In the genomic region with DNA sequence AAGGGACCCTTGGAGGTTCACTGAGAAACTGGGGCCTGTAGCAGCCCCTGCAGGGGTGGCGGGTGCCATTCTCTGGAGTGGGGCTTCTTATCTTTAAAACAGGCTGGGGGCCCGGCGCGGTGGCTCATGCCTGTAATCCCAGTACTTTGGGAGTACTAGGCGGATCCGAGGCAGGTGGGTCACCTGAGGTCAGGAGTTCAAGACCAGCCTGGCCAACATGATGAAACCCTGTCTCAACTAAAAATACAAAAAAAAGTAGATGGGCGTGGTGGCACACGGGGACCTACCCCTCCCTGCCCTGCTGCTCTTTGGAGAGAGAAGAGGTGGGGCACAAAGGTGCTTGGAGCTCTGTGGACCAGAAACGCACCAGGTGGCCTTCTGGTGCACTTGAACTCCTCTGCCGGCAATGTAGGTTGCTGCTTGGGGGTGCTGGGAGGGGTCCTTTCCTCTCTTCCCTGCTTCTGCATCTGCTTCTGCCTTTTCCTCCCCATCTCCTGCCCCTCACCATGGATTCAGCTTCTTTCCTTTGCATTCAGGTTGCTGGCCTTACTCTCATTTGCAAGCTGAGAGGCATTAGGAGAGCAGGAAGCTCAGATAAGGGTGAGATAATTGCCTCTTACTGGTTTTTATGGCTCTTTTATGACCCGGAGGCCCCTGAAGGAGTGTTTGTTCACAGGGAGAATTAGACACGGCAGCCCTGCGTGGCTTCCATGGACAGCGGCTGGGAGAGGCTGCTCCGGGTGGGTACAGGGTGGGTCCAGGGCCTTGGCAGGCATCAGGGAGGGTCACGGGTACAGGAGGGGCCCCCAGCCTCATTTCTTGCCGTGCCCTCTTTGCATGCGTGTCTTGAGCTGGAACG, we compare ENCODE assay signal across 13 cellular contexts. TPM values are rescaled to one million over a fixed set of nuclear protein-coding genes. Genes with fewer than 3 reads are reported as not detected.
DNase-seq lines count a peak whose midpoint lies in the region; ATAC-seq and TF ChIP-seq lines count a peak whose summit lies in the region.
"Had no signal": no experiment of that assay in that cellular context is flagged by ENCODE, and none has a peak within 500 bp of the region (broad histone marks: within the 10 kb centered on the region; RNA-seq: fewer than 3 reads in every experiment).

No MANE protein-coding gene starts in this region.

- peak overlapping the region; percentile 91 for H3K27ac ChIP-seq in cardiac muscle cell
- peak overlapping the region in 3 of 10 donors; percentile 34 to 55 (median 51) for H3K27ac ChIP-seq in heart right ventricle
- H3K27ac ChIP-seq in hepatocyte: peak overlapping the region; percentile 98
- H3K27ac ChIP-seq: 22Rv1 had no signal

- intact Hi-C loops in heart right ventricle (cut with DNase I): no loop called here

- peaks cover 3% of the 10 kb centered on the region for H3K36me3 Mint-ChIP-seq in type B pancreatic cell
- H3K36me3 Mint-ChIP-seq in activated T-helper 17 cell treated with anti-CD3 and anti-CD28 coated beads, Interleukin-2, amount 50 U/mL, for 72 hours (ENCODE audit: low read depth): no peaks in the 10 kb centered on the region

- no peak overlapping the region for H3K4me3 ChIP-seq in cardiac muscle cell
- no peak overlapping the region for H3K4me3 ChIP-seq in heart right ventricle
- no peak overlapping the region for H3K4me3 ChIP-seq in hepatocyte

- ATAC-seq in heart right ventricle (no peak), GM18867 (IDR thresholded peaks at IDR 0.05; ENCODE audit: unreplicated experiment) (no peak), GM18502 (IDR thresholded peaks at IDR 0.05; ENCODE audit: poor library complexity, unreplicated experiment) (no peak)
- ATAC-seq in activated T-helper 17 cell treated with anti-CD3 and anti-CD28 coated beads, Interleukin-2, amount 50 U/mL, for 72 hours (replicated peaks): no peak

- H4K20me1 ChIP-seq in hepatocyte (ENCODE audit: insufficient read depth, poor library complexity, severe bottlenecking): no peaks in the 10 kb centered on the region

- H3K27me3 Mint-ChIP-seq in type B pancreatic cell: no peaks in the 10 kb centered on the region
- peaks cover 3% of the 10 kb centered on the region for H3K27me3 Mint-ChIP-seq in activated T-helper 17 cell treated with anti-CD3 and anti-CD28 coated beads, Interleukin-2, amount 50 U/mL, for 72 hours

- H3K4me1 ChIP-seq in cardiac muscle cell (ENCODE audit: low read depth) (peaks cover 44% of the 10 kb centered on the region), heart right ventricle (peaks cover 10 to 69% (median 32%) of the 10 kb centered on the region in 9 donors), hepatocyte (ENCODE audit: insufficient read depth) (peaks cover 45% of the 10 kb centered on the region)

- no peak for TF ChIP-seq CTCF in cardiac muscle cell (IDR thresholded peaks at IDR 0.05; ENCODE audit: low read depth, low read length)
- TF ChIP-seq CTCF in heart right ventricle (IDR thresholded peaks at IDR 0.05): no peak
- no peak for TF ChIP-seq CTCF in hepatocyte (IDR thresholded peaks at IDR 0.05; ENCODE audit: poor library complexity)
- TF ChIP-seq CTCF in type B pancreatic cell (conservative IDR thresholded peaks at IDR 0.05): no peak

- peak overlapping the region; percentile 69 for H3K4me3 Mint-ChIP-seq in type B pancreatic cell
- H3K4me3 Mint-ChIP-seq in activated T-helper 17 cell treated with anti-CD3 and anti-CD28 coated beads, Interleukin-2, amount 50 U/mL, for 72 hours: no peak overlapping the region

- peak overlapping the region; percentile 94 for H3K27ac Mint-ChIP-seq in type B pancreatic cell
- no peak overlapping the region for H3K27ac Mint-ChIP-seq in activated T-helper 17 cell treated with anti-CD3 and anti-CD28 coated beads, Interleukin-2, amount 50 U/mL, for 72 hours

- H3K4me2 ChIP-seq in hepatocyte: peak overlapping the region; percentile 56

- no peak overlapping the region for H2AFZ ChIP-seq in hepatocyte

- H3K27me3 ChIP-seq in cardiac muscle cell (no peaks in the 10 kb centered on the region), heart right ventricle (no peaks in the 10 kb centered on the region), hepatocyte (no peaks in the 10 kb centered on the region)

- DNase-seq in cardiac muscle cell (ENCODE audit: low read depth in 1 of 2, low spot score in 1 of 2) (peak in 1 of 2 donors; percentile 35), heart right ventricle (no peak), NCI-H69 (lab: John Stamatoyannopoulos, UW) (peak; percentile 80), hepatocyte (ENCODE audit: low spot score) (peak; percentile 74), type B pancreatic cell (ENCODE audit: extremely low spot score, unreplicated experiment) (no peak)
- DNase-seq: caudate nucleus, Kasumi-1, kidney, posterior cingulate gyrus had no signal

- H3K9me3 ChIP-seq in cardiac muscle cell (ENCODE audit: low read depth) (no peaks in the 10 kb centered on the region), heart right ventricle (no peaks in the 10 kb centered on the region), hepatocyte (ENCODE audit: low read depth) (no peaks in the 10 kb centered on the region)

- 68 to 73% methylated on average over 19 of the region's 19 CpGs for WGBS in heart right ventricle, 2 donors
- 37% methylated on average over 18 of the region's 19 CpGs for WGBS in hepatocyte (ENCODE audit: low lambda C conversion rate, missing lambda C conversion rate)

- H3K79me2 ChIP-seq in hepatocyte: peaks cover 30% of the 10 kb centered on the region

- no peaks in the 10 kb centered on the region for H3K9me3 Mint-ChIP-seq in type B pancreatic cell
- no peaks in the 10 kb centered on the region for H3K9me3 Mint-ChIP-seq in activated T-helper 17 cell treated with anti-CD3 and anti-CD28 coated beads, Interleukin-2, amount 50 U/mL, for 72 hours

- peaks cover 28% of the 10 kb centered on the region for H3K4me1 Mint-ChIP-seq in type B pancreatic cell (ENCODE audit: unreplicated experiment)
- no peaks in the 10 kb centered on the region for H3K4me1 Mint-ChIP-seq in activated T-helper 17 cell treated with anti-CD3 and anti-CD28 coated beads, Interleukin-2, amount 50 U/mL, for 72 hours

- H3K36me3 ChIP-seq in cardiac muscle cell (no peaks in the 10 kb centered on the region), heart right ventricle (no peaks in the 10 kb centered on the region), hepatocyte (replicated peaks; ENCODE audit: insufficient read depth, low read depth) (no peaks in the 10 kb centered on the region)

- no peaks in the 10 kb centered on the region for H3K9me2 ChIP-seq in hepatocyte (replicated peaks; ENCODE audit: insufficient read depth)

RNA-seq across cellular contexts. Expression of gene ARHGEF10L, which starts 57.4 kb away (rescaled TPM):
- 55.4 and 57.2 TPM in 2 replicates for total RNA-seq in cardiac muscle cell
- polyA plus RNA-seq in cardiac muscle cell: 30.8 and 32.3 TPM in 2 replicates
- 10 to 100 TPM; 45.4 to 65.0 (median 49.4) TPM for total RNA-seq in heart right ventricle
- 10 to 100 TPM; 52.8 to 68.4 TPM for polyA plus RNA-seq in heart right ventricle
- 33.0 and 48.3 TPM in 2 replicates for total RNA-seq in hepatocyte
- polyA plus RNA-seq in hepatocyte: 40.4 and 48.2 TPM in 2 replicates
- total RNA-seq in type B pancreatic cell (ENCODE audit: low replicate concordance): 36.0 and 48.0 TPM in 2 replicates
- total RNA-seq in activated T-helper 17 cell treated with anti-CD3 and anti-CD28 coated beads, Interleukin-2, amount 50 U/mL, for 72 hours: not detected

Comparison
In these comparisons a context has a peak if more than half of its experiments do, and no peak if none do; other contexts are left out.
1. DNase-seq: peak in NCI-H69 (single experiment) and hepatocyte (single experiment); none in heart right ventricle (0 of 2) and type B pancreatic cell (single experiment).
2. RNA of gene ARHGEF10L, which starts 57.4 kb away (total RNA-seq): 55.4 to 57.2 TPM in cardiac muscle cell, 45.4 to 65.0 TPM in heart right ventricle, 33.0 to 48.3 TPM in hepatocyte and 36.0 to 48.0 TPM in type B pancreatic cell; not detected in activated T-helper 17 cell treated with anti-CD3 and anti-CD28 coated beads, Interleukin-2, amount 50 U/mL, for 72 hours; every median in the first group is over 10 times any median in the second.